Comparison of ENCODE assay signal across 27 cellular contexts in genomic region chr14:20790439-20791116, GRCh38. TPM values are rescaled to one million over a fixed set of nuclear protein-coding genes. Genes with fewer than 3 reads are reported as not detected.
"Had no signal": no experiment of that assay in that cellular context is flagged by ENCODE, and none has a peak within 500 bp of the region (broad histone marks: within the 10 kb centered on the region; RNA-seq: fewer than 3 reads in every experiment).

No MANE protein-coding gene starts in this region.

- H3K27me3 ChIP-seq: foreskin keratinocyte, sigmoid colon, tibial artery, vagina had no signal

- H3K36me3 Mint-ChIP-seq: activated naive CD4-positive, alpha-beta T cell treated with anti-CD3 and anti-CD28 coated beads, Interleukin-2, amount 10 ng/mL, durations not matched to agents 7 days and 5 days; naive thymus-derived CD4-positive, alpha-beta T cell had no signal

- H3K36me3 ChIP-seq: sigmoid colon, tibial artery, vagina had no signal

- H3K9me3 ChIP-seq: mucosa of descending colon, sigmoid colon, tibial artery, vagina had no signal

- DNase-seq: activated CD4-positive, alpha-beta memory T cell treated with anti-CD3 and anti-CD28 coated beads, Interleukin-2, amount 10 ng/mL, durations not matched to agents 7 days and 5 days; activated CD4-positive, alpha-beta T cell treated with anti-CD3 and anti-CD28 coated beads, Interleukin-2, amount 10 ng/mL, durations not matched to agents 24 days and 14 days; activated effector memory CD4-positive, alpha-beta T cell treated with anti-CD3 and anti-CD28 coated beads, Interleukin-2, amount 50 U/mL, for 16 hours; activated naive CD4-positive, alpha-beta T cell treated with anti-CD3 and anti-CD28 coated beads, Interleukin-2, amount 10 ng/mL, durations not matched to agents 7 days and 5 days; amygdala; erythroblast; foreskin keratinocyte; hippocampal formation; mesenchymal stem cell; mucosa of descending colon; naive thymus-derived CD4-positive, alpha-beta T cell; retina; sigmoid colon; stimulated activated CD4-positive, alpha-beta T cell treated with anti-CD3 and anti-CD28 coated beads, Interleukin-2, amount 100 ng/mL, for 48 hours; tibial artery had no signal

- H3K27me3 Mint-ChIP-seq: activated CD4-positive, alpha-beta memory T cell treated with anti-CD3 and anti-CD28 coated beads, Interleukin-2, amount 10 ng/mL, durations not matched to agents 7 days and 5 days; progenitor cell of endocrine pancreas; stimulated activated naive CD8-positive, alpha-beta T cell treated with anti-CD3 and anti-CD28 coated beads, Interleukin-15, Interleukin-2, amounts not matched to agents 100 ng/mL and 50 ng/mL, for 24 hours had no signal

- H3K4me2 ChIP-seq: smooth muscle cell had no signal

- FAIRE-seq: bronchial epithelial cell, endometrium had no signal

- H3K4me3 Mint-ChIP-seq: activated CD4-positive, alpha-beta memory T cell treated with anti-CD3 and anti-CD28 coated beads, Interleukin-2, amount 10 ng/mL, durations not matched to agents 7 days and 5 days; activated CD4-positive, alpha-beta T cell treated with anti-CD3 and anti-CD28 coated beads, Interleukin-2, amount 10 ng/mL, durations not matched to agents 24 days and 14 days; activated naive CD4-positive, alpha-beta T cell treated with anti-CD3 and anti-CD28 coated beads, Interleukin-2, amount 10 ng/mL, durations not matched to agents 7 days and 5 days; naive thymus-derived CD4-positive, alpha-beta T cell; stimulated activated naive CD8-positive, alpha-beta T cell treated with anti-CD3 and anti-CD28 coated beads, Interleukin-15, Interleukin-2, amounts not matched to agents 100 ng/mL and 50 ng/mL, for 24 hours had no signal

- ATAC-seq: activated CD4-positive, CD25-positive, alpha-beta regulatory T cell treated with anti-CD3 and anti-CD28 coated beads, Interleukin-2, amount 50 U/mL, for 24 hours; foreskin keratinocyte; mucosa of descending colon; naive thymus-derived CD4-positive, alpha-beta T cell had no signal

- H3K4me1 ChIP-seq: foreskin keratinocyte, sigmoid colon, tibial artery, vagina had no signal

- H3K27ac ChIP-seq: coronary artery, foreskin keratinocyte, tibial artery, vagina had no signal

- H3K9me3 Mint-ChIP-seq: activated CD4-positive, alpha-beta memory T cell treated with anti-CD3 and anti-CD28 coated beads, Interleukin-2, amount 10 ng/mL, durations not matched to agents 7 days and 5 days; activated CD4-positive, alpha-beta T cell treated with anti-CD3 and anti-CD28 coated beads, Interleukin-2, amount 10 ng/mL, durations not matched to agents 24 days and 14 days; activated naive CD4-positive, alpha-beta T cell treated with anti-CD3 and anti-CD28 coated beads, Interleukin-2, amount 10 ng/mL, durations not matched to agents 7 days and 5 days; naive thymus-derived CD4-positive, alpha-beta T cell; stimulated activated naive CD8-positive, alpha-beta T cell treated with anti-CD3 and anti-CD28 coated beads, Interleukin-15, Interleukin-2, amounts not matched to agents 100 ng/mL and 50 ng/mL, for 24 hours had no signal

- H3K4me3 ChIP-seq: coronary artery, mucosa of descending colon, sigmoid colon, smooth muscle cell, tibial artery, vagina had no signal

- H3K27ac Mint-ChIP-seq: activated CD4-positive, alpha-beta memory T cell treated with anti-CD3 and anti-CD28 coated beads, Interleukin-2, amount 10 ng/mL, durations not matched to agents 7 days and 5 days; activated CD4-positive, alpha-beta T cell treated with anti-CD3 and anti-CD28 coated beads, Interleukin-2, amount 10 ng/mL, durations not matched to agents 24 days and 14 days; activated naive CD4-positive, alpha-beta T cell treated with anti-CD3 and anti-CD28 coated beads, Interleukin-2, amount 10 ng/mL, durations not matched to agents 7 days and 5 days; progenitor cell of endocrine pancreas; stimulated activated naive CD8-positive, alpha-beta T cell treated with anti-CD3 and anti-CD28 coated beads, Interleukin-15, Interleukin-2, amounts not matched to agents 100 ng/mL and 50 ng/mL, for 24 hours had no signal

RNA-seq across cellular contexts. Expression of gene RNASE6, which starts 9.5 kb away (rescaled TPM):
- total RNA-seq: bronchial epithelial cell, foreskin keratinocyte, osteocyte, progenitor cell of endocrine pancreas had no signal
- polyA plus RNA-seq: foreskin keratinocyte, smooth muscle cell had no signal

RNA-seq across cellular contexts. Expression of gene RNASE1, which starts 12.1 kb away (rescaled TPM):
- total RNA-seq: activated CD4-positive, alpha-beta memory T cell treated with anti-CD3 and anti-CD28 coated beads, Interleukin-2, amount 10 ng/mL, durations not matched to agents 7 days and 5 days; activated CD4-positive, alpha-beta T cell treated with anti-CD3 and anti-CD28 coated beads, Interleukin-2, amount 10 ng/mL, durations not matched to agents 24 days and 14 days; bronchial epithelial cell; foreskin keratinocyte; osteocyte; T-helper 2 cell treated with Interferon-gamma antibody and Interleukin-4, amounts not matched to agents 100 ng/mL and 5 ng/mL, for 36 hours had no signal
- polyA plus RNA-seq: foreskin keratinocyte; naive thymus-derived CD4-positive, alpha-beta T cell had no signal

RNA-seq across cellular contexts. Expression of gene EDDM3B, which starts 22.4 kb away (rescaled TPM):
- total RNA-seq: activated CD4-positive, alpha-beta memory T cell treated with anti-CD3 and anti-CD28 coated beads, Interleukin-2, amount 10 ng/mL, durations not matched to agents 7 days and 5 days; activated CD4-positive, alpha-beta T cell treated with anti-CD3 and anti-CD28 coated beads, Interleukin-2, amount 10 ng/mL, durations not matched to agents 24 days and 14 days; bronchial epithelial cell; foreskin keratinocyte; glomerular endothelial cell; liver; mucosa of descending colon; naive thymus-derived CD4-positive, alpha-beta T cell; osteocyte; progenitor cell of endocrine pancreas; sigmoid colon; smooth muscle cell; T-helper 2 cell treated with Interferon-gamma antibody and Interleukin-4, amounts not matched to agents 100 ng/mL and 5 ng/mL, for 36 hours; vagina had no signal
- polyA plus RNA-seq: foreskin keratinocyte; liver; naive thymus-derived CD4-positive, alpha-beta T cell; sigmoid colon; smooth muscle cell had no signal

RNA-seq across cellular contexts. Expression of gene EDDM3A, which starts 44.9 kb away (rescaled TPM):
- total RNA-seq: activated CD4-positive, alpha-beta memory T cell treated with anti-CD3 and anti-CD28 coated beads, Interleukin-2, amount 10 ng/mL, durations not matched to agents 7 days and 5 days; activated CD4-positive, alpha-beta T cell treated with anti-CD3 and anti-CD28 coated beads, Interleukin-2, amount 10 ng/mL, durations not matched to agents 24 days and 14 days; bronchial epithelial cell; foreskin keratinocyte; glomerular endothelial cell; liver; mucosa of descending colon; naive thymus-derived CD4-positive, alpha-beta T cell; osteocyte; progenitor cell of endocrine pancreas; sigmoid colon; smooth muscle cell; T-helper 2 cell treated with Interferon-gamma antibody and Interleukin-4, amounts not matched to agents 100 ng/mL and 5 ng/mL, for 36 hours; vagina had no signal
- polyA plus RNA-seq: foreskin keratinocyte; liver; naive thymus-derived CD4-positive, alpha-beta T cell; sigmoid colon; smooth muscle cell had no signal
